Comparison of ENCODE assay signal across 18 cellular contexts in the genomic region with DNA sequence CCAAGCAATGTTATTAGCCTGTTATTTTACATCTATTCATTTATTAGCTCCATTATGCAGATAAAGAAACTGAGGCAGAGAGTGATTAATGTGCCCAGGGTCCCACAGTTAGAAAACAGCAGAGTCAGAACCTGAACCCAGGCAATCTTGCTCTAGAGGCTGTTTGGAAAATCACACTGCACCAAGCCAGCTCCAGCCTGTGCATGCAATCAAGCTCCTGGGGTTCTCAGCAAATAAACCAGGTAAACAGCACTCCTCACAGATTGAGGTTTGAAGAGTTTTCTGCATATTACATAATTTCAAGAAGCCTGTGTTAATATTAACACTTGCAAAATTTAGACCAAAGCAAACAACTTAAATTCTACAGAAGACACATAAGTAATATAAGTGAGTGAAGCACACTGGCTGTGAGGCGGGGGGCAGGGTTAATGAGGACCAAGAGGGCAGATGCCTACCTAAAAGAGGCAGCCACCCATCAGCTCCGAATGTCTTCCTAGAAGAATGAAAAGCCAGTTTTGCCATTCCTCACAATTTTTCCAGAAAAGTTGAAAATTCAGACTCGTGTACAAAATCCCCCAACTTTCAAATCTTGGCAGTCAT.
"Had no signal": no experiment of that assay in that cellular context is flagged by ENCODE, and none has a peak within 500 bp of the region (broad histone marks: within the 10 kb centered on the region; RNA-seq: fewer than 3 reads in every experiment).

No MANE protein-coding gene starts in this region.

- ATAC-seq: stimulated activated naive CD8-positive, alpha-beta T cell treated with anti-CD3 and anti-CD28 coated beads, Interleukin-15, Interleukin-2, amounts not matched to agents 100 U/mL and 50 U/mL, for 24 hours had no signal

- H3K4me3 Mint-ChIP-seq: activated naive CD4-positive, alpha-beta T cell treated with anti-CD3 and anti-CD28 coated beads, Interleukin-2, amount 50 U/mL, for 24 hours; dendritic cell treated with granulocyte-macrophage colony-stimulating factor and Interleukin-4, amounts not matched to agents 40 ng/mL and 50 ng/mL, for 4 days; nephron progenitor cell; T-helper 1 cell treated with Interleukin-12 subunit alpha and Interleukin-12 subunit beta and Interleukin-4 antibody, amounts not matched to agents 30 μg/mL and 1 μg/mL, for 36 hours had no signal

- H3K9me3 ChIP-seq: adrenal gland, esophagus muscularis mucosa, vagina had no signal

- H3K4me3 ChIP-seq: adrenal gland, tibial nerve had no signal

- H3K9me3 Mint-ChIP-seq: activated naive CD4-positive, alpha-beta T cell treated with anti-CD3 and anti-CD28 coated beads, Interleukin-2, amount 50 U/mL, for 24 hours had no signal

- H3K27ac Mint-ChIP-seq: activated naive CD4-positive, alpha-beta T cell treated with anti-CD3 and anti-CD28 coated beads, Interleukin-2, amount 50 U/mL, for 24 hours; dendritic cell treated with granulocyte-macrophage colony-stimulating factor and Interleukin-4, amounts not matched to agents 40 ng/mL and 50 ng/mL, for 4 days; nephron progenitor cell; T-helper 1 cell treated with Interleukin-12 subunit alpha and Interleukin-12 subunit beta and Interleukin-4 antibody, amounts not matched to agents 30 μg/mL and 1 μg/mL, for 36 hours had no signal

- H3K4me1 ChIP-seq: adrenal gland had no signal

- H3K36me3 Mint-ChIP-seq: activated naive CD4-positive, alpha-beta T cell treated with anti-CD3 and anti-CD28 coated beads, Interleukin-2, amount 50 U/mL, for 24 hours had no signal

- H3K27ac ChIP-seq: adrenal gland, VCaP had no signal

- H3K36me3 ChIP-seq: adrenal gland, esophagus muscularis mucosa, tibial nerve, vagina had no signal

- H3K27me3 ChIP-seq: adrenal gland, esophagus muscularis mucosa, tibial nerve, vagina had no signal

- H3K4me1 Mint-ChIP-seq: activated naive CD4-positive, alpha-beta T cell treated with anti-CD3 and anti-CD28 coated beads, Interleukin-2, amount 50 U/mL, for 24 hours; nephron progenitor cell had no signal

- DNase-seq: activated CD4-positive, alpha-beta T cell treated with anti-CD3 and anti-CD28 coated beads for 1 hour; activated CD8-positive, alpha-beta memory T cell treated with anti-CD3 and anti-CD28 coated beads for 24 hours; activated gamma-delta T cell; effector CD8-positive, alpha-beta T cell; nephron progenitor cell; nucleus accumbens; posterior cingulate gyrus; retina; stimulated activated CD4-positive, alpha-beta T cell treated with anti-CD3 and anti-CD28 coated beads, Interleukin-2, amount 100 ng/mL, for 24 hours; stimulated activated naive CD8-positive, alpha-beta T cell treated with anti-CD3 and anti-CD28 coated beads, Interleukin-15, Interleukin-2, amounts not matched to agents 100 U/mL and 50 U/mL, for 24 hours had no signal
